Comparison of ENCODE assay signal across 21 cellular contexts in the genomic region with DNA sequence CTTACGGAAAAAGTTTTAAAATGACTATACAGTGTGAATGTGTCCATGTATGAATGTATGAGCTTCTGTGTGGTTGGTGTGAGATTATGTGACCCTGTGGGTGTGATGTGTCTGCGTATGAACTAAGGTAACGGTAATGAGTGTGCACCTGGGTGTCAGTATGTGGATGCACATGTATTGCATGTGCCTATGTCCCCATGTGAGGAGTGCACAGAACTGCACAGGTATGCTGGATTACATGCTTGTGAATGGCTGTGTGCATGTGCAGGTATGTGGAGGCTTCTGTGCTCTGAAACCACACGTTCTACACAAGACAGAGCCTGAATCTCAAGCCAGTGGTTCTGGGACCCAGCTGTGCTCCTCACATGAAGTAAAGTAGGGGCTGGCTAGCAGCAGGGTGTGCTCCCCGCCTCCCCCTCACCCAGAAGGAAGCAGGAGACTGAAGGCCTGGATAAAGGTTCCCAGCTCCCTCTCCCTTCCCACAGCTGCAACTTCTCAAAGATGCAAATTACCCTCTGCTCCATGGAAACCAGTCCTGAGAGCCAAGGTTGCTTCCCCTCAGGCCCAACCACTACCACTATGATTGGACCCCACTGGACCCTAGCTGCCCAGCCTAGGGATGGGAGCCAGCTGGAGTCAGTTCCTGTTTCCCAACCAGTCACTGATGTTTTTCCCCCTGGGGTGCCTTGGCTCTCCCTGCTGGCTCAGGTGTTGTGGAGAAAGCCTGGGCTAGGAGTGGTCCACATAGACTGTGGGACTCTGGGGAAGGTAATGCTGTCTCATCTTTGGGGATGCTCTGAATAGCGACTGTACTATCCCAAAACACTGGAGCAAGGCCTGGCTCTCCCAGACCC. TPM values are rescaled to one million over a fixed set of nuclear protein-coding genes. Genes with fewer than 3 reads are reported as not detected.
DNase-seq lines count a peak whose midpoint lies in the region; ATAC-seq lines count a peak whose summit lies in the region.
"Had no signal": no experiment of that assay in that cellular context is flagged by ENCODE, and none has a peak within 500 bp of the region (broad histone marks: within the 10 kb centered on the region; RNA-seq: fewer than 3 reads in every experiment).

No MANE protein-coding gene starts in this region.

- ATAC-seq in stimulated activated effector memory CD8-positive, alpha-beta T cell treated with anti-CD3 and anti-CD28 coated beads, Interleukin-12 subunit alpha, Interleukin-12 subunit beta, amount 100 ng/mL, for 72 hours = peak; percentile 21
- ATAC-seq in GM19328 (IDR thresholded peaks at IDR 0.05; ENCODE audit: unreplicated experiment) (no peak), HG03432 (IDR thresholded peaks at IDR 0.05; ENCODE audit: unreplicated experiment) (no peak)
- ATAC-seq: gastroesophageal sphincter had no signal

- intact Hi-C loops in head of caudate nucleus (cut with DNase I) = no loop called here

- H3K27ac Mint-ChIP-seq in activated naive CD4-positive, alpha-beta T cell treated with anti-CD3 and anti-CD28 coated beads, Interleukin-2, amount 10 ng/mL, durations not matched to agents 7 days and 5 days = peak overlapping the region; percentile 8
- H3K27ac Mint-ChIP-seq in stimulated activated effector memory CD8-positive, alpha-beta T cell treated with anti-CD3 and anti-CD28 coated beads, Interleukin-12 subunit alpha, Interleukin-12 subunit beta, amount 100 ng/mL, for 72 hours = no peak overlapping the region
- H3K27ac Mint-ChIP-seq in T-helper 2 cell treated with Interferon-gamma antibody and Interleukin-4, amounts not matched to agents 5 μg/mL and 100 μg/mL, for 36 hours = no peak overlapping the region
- H3K27ac Mint-ChIP-seq: activated naive CD8-positive, alpha-beta T cell treated with anti-CD3 and anti-CD28 coated beads for 36 hours; activated T-helper 1 cell treated with anti-CD3 and anti-CD28 coated beads, Interleukin-12 subunit alpha, Interleukin-12 subunit beta, Interleukin-2, Interleukin-4 antibody, amounts not matched to agents 30 ng/mL and 10 ng/mL and 1 ng/mL, durations not matched to agents 14 hours and 24 hours and 36 hours had no signal

- peaks cover 4% of the 10 kb centered on the region for H3K4me1 Mint-ChIP-seq in activated naive CD4-positive, alpha-beta T cell treated with anti-CD3 and anti-CD28 coated beads, Interleukin-2, amount 10 ng/mL, durations not matched to agents 7 days and 5 days
- peaks cover 19% of the 10 kb centered on the region for H3K4me1 Mint-ChIP-seq in stimulated activated effector memory CD8-positive, alpha-beta T cell treated with anti-CD3 and anti-CD28 coated beads, Interleukin-12 subunit alpha, Interleukin-12 subunit beta, amount 100 ng/mL, for 72 hours
- H3K4me1 Mint-ChIP-seq in T-helper 2 cell treated with Interferon-gamma antibody and Interleukin-4, amounts not matched to agents 5 μg/mL and 100 μg/mL, for 36 hours (ENCODE audit: low read depth) = peaks cover 6% of the 10 kb centered on the region

- no peaks in the 10 kb centered on the region for H3K36me3 Mint-ChIP-seq in activated naive CD4-positive, alpha-beta T cell treated with anti-CD3 and anti-CD28 coated beads, Interleukin-2, amount 10 ng/mL, durations not matched to agents 7 days and 5 days
- peaks cover 12% of the 10 kb centered on the region for H3K36me3 Mint-ChIP-seq in stimulated activated effector memory CD8-positive, alpha-beta T cell treated with anti-CD3 and anti-CD28 coated beads, Interleukin-12 subunit alpha, Interleukin-12 subunit beta, amount 100 ng/mL, for 72 hours
- no peaks in the 10 kb centered on the region for H3K36me3 Mint-ChIP-seq in T-helper 2 cell treated with Interferon-gamma antibody and Interleukin-4, amounts not matched to agents 5 μg/mL and 100 μg/mL, for 36 hours (ENCODE audit: low read depth)
- H3K36me3 Mint-ChIP-seq: activated naive CD8-positive, alpha-beta T cell treated with anti-CD3 and anti-CD28 coated beads for 36 hours had no signal

- DNase-seq in activated naive CD4-positive, alpha-beta T cell treated with anti-CD3 and anti-CD28 coated beads, Interleukin-2, amount 10 ng/mL, durations not matched to agents 7 days and 5 days = no peak
- no peak for DNase-seq in activated naive CD4-positive, alpha-beta T cell treated with Interleukin-2 at 50 U/mL for 16 hours
- DNase-seq in RPMI7951 (ENCODE audit: low read depth) = peak; percentile 28
- peak in 28 of 42 donors; percentile 4 to 61 (median 28) for DNase-seq in head of caudate nucleus
- DNase-seq in stimulated activated effector memory CD8-positive, alpha-beta T cell treated with anti-CD3 and anti-CD28 coated beads, Interleukin-12 subunit alpha, Interleukin-12 subunit beta, amount 100 ng/mL, for 72 hours (ENCODE audit: low spot score in 2 of 2) = no peak
- no peak for DNase-seq in T-helper 2 cell treated with Interferon-gamma antibody and Interleukin-4, amounts not matched to agents 5 μg/mL and 100 μg/mL, for 36 hours (ENCODE audit: low spot score)
- DNase-seq: activated naive CD8-positive, alpha-beta T cell treated with anti-CD3 and anti-CD28 coated beads for 36 hours; DMS53; NCI-H2081 treated with DMSO at 0.1 percent for 48 hours; NCI-H510A treated with DMSO at 0.1 percent for 48 hours; SIG-M5; spleen; stimulated activated CD4-positive, alpha-beta T cell treated with anti-CD3 and anti-CD28 coated beads, Interleukin-4, amount 100 ng/mL, for 4 hours; T-helper 2 cell had no signal

- H3K9me3 Mint-ChIP-seq in activated naive CD4-positive, alpha-beta T cell treated with anti-CD3 and anti-CD28 coated beads, Interleukin-2, amount 10 ng/mL, durations not matched to agents 7 days and 5 days = no peaks in the 10 kb centered on the region
- H3K9me3 Mint-ChIP-seq in stimulated activated effector memory CD8-positive, alpha-beta T cell treated with anti-CD3 and anti-CD28 coated beads, Interleukin-12 subunit alpha, Interleukin-12 subunit beta, amount 100 ng/mL, for 72 hours = no peaks in the 10 kb centered on the region
- H3K9me3 Mint-ChIP-seq in T-helper 2 cell treated with Interferon-gamma antibody and Interleukin-4, amounts not matched to agents 5 μg/mL and 100 μg/mL, for 36 hours = no peaks in the 10 kb centered on the region
- H3K9me3 Mint-ChIP-seq: activated naive CD8-positive, alpha-beta T cell treated with anti-CD3 and anti-CD28 coated beads for 36 hours; activated T-helper 1 cell treated with anti-CD3 and anti-CD28 coated beads, Interleukin-12 subunit alpha, Interleukin-12 subunit beta, Interleukin-2, Interleukin-4 antibody, amounts not matched to agents 30 ng/mL and 10 ng/mL and 1 ng/mL, durations not matched to agents 14 hours and 24 hours and 36 hours; CD14-positive monocyte had no signal

- H3K4me3 Mint-ChIP-seq in activated naive CD4-positive, alpha-beta T cell treated with anti-CD3 and anti-CD28 coated beads, Interleukin-2, amount 10 ng/mL, durations not matched to agents 7 days and 5 days = no peak overlapping the region
- no peak overlapping the region for H3K4me3 Mint-ChIP-seq in stimulated activated effector memory CD8-positive, alpha-beta T cell treated with anti-CD3 and anti-CD28 coated beads, Interleukin-12 subunit alpha, Interleukin-12 subunit beta, amount 100 ng/mL, for 72 hours
- H3K4me3 Mint-ChIP-seq in T-helper 2 cell treated with Interferon-gamma antibody and Interleukin-4, amounts not matched to agents 5 μg/mL and 100 μg/mL, for 36 hours = no peak overlapping the region
- H3K4me3 Mint-ChIP-seq: activated naive CD8-positive, alpha-beta T cell treated with anti-CD3 and anti-CD28 coated beads for 36 hours; activated T-helper 1 cell treated with anti-CD3 and anti-CD28 coated beads, Interleukin-12 subunit alpha, Interleukin-12 subunit beta, Interleukin-2, Interleukin-4 antibody, amounts not matched to agents 30 ng/mL and 10 ng/mL and 1 ng/mL, durations not matched to agents 14 hours and 24 hours and 36 hours; CD14-positive monocyte had no signal

- CTCF ChIA-PET in activated naive CD4-positive, alpha-beta T cell treated with anti-CD3 and anti-CD28 coated beads, Interleukin-2, amount 10 ng/mL, durations not matched to agents 7 days and 5 days (lab: Charles Lee) = interaction anchor here (0.6 to 1.5 kb wide), 3 partner anchors 28 to 121 kb away, joined by 3 to 4 read pairs (median 3); no protein-coding TSS in a partner anchor

- H3K27me3 Mint-ChIP-seq in activated naive CD4-positive, alpha-beta T cell treated with anti-CD3 and anti-CD28 coated beads, Interleukin-2, amount 10 ng/mL, durations not matched to agents 7 days and 5 days = peaks cover 3% of the 10 kb centered on the region
- no peaks in the 10 kb centered on the region for H3K27me3 Mint-ChIP-seq in T-helper 2 cell treated with Interferon-gamma antibody and Interleukin-4, amounts not matched to agents 5 μg/mL and 100 μg/mL, for 36 hours (ENCODE audit: low read depth)
- H3K27me3 Mint-ChIP-seq: activated naive CD8-positive, alpha-beta T cell treated with anti-CD3 and anti-CD28 coated beads for 36 hours had no signal

RNA-seq across cellular contexts. Expression of a gene that starts 24.8 kb away (rescaled TPM):
- total RNA-seq in RPMI7951 (2014; rRNA removed; shearing (Covaris generic)) = 0.20 and 0.24 TPM in 2 replicates
- total RNA-seq: activated CD8-positive, alpha-beta memory T cell treated with anti-CD3 and anti-CD28 coated beads for 36 hours; activated naive CD8-positive, alpha-beta T cell treated with anti-CD3 and anti-CD28 coated beads for 36 hours; activated T-helper 1 cell treated with anti-CD3 and anti-CD28 coated beads, Interleukin-12 subunit alpha, Interleukin-12 subunit beta, Interleukin-2, Interleukin-4 antibody, amounts not matched to agents 30 ng/mL and 10 ng/mL and 1 ng/mL, durations not matched to agents 14 hours and 24 hours and 36 hours; dermis microvascular lymphatic vessel endothelial cell had no signal

Comparison
In these comparisons a context has a peak if more than half of its experiments do, and no peak if none do; other contexts are left out.
1. DNase-seq: peak in RPMI7951 (single experiment) and head of caudate nucleus (28 of 42); none in activated naive CD4-positive, alpha-beta T cell treated with anti-CD3 and anti-CD28 coated beads, Interleukin-2, amount 10 ng/mL, durations not matched to agents 7 days and 5 days (single experiment), activated naive CD4-positive, alpha-beta T cell treated with Interleukin-2 at 50 U/mL for 16 hours (single experiment), stimulated activated effector memory CD8-positive, alpha-beta T cell treated with anti-CD3 and anti-CD28 coated beads, Interleukin-12 subunit alpha, Interleukin-12 subunit beta, amount 100 ng/mL, for 72 hours (0 of 2) and T-helper 2 cell treated with Interferon-gamma antibody and Interleukin-4, amounts not matched to agents 5 μg/mL and 100 μg/mL, for 36 hours (single experiment).